ENCODE assay signal across 18 cellular contexts in genomic region chrX:129701624-129702069, GRCh38. TPM values are rescaled to one million over a fixed set of nuclear protein-coding genes. Genes with fewer than 3 reads are reported as not detected.
DNase-seq lines count a peak whose midpoint lies in the region; ATAC-seq and TF ChIP-seq lines count a peak whose summit lies in the region.
"Had no signal": no experiment of that assay in that cellular context is flagged by ENCODE, and none has a peak within 500 bp of the region (broad histone marks: within the 10 kb centered on the region; RNA-seq: fewer than 3 reads in every experiment).

No MANE protein-coding gene starts in this region.

- peak; percentile 6 for DNase-seq in GOT3 (lab: John Stamatoyannopoulos, UW)
- peak; percentile 92 for DNase-seq in esophagus muscularis mucosa (ENCODE audit: extremely low spot score)
- DNase-seq in left lung = peak in 1 of 2 donors; percentile 38
- DNase-seq in substantia nigra (lab: John Stamatoyannopoulos, UW) = peak in 29 of 49 donors; percentile 1 to 51 (median 21)
- DNase-seq in NCI-H187 treated with DMSO at 0.1 percent for 48 hours (lab: John Stamatoyannopoulos, UW) = no peak
- DNase-seq: activated CD8-positive, alpha-beta T cell treated with anti-CD3 and anti-CD28 coated beads for 36 hours; EL; HCEC 1CT; NCI-H510A treated with DMSO at 0.1 percent for 48 hours; RPMI8226; T1000 had no signal

- ATAC-seq in left lung (peak; percentile 57), GM18907 (IDR thresholded peaks at IDR 0.05; ENCODE audit: unreplicated experiment) (no peak), HG03354 (IDR thresholded peaks at IDR 0.05; ENCODE audit: poor library complexity, severe bottlenecking, unreplicated experiment) (no peak), GM18520 (IDR thresholded peaks at IDR 0.05; ENCODE audit: unreplicated experiment) (no peak)
- ATAC-seq: activated CD8-positive, alpha-beta T cell treated with anti-CD3 and anti-CD28 coated beads for 36 hours had no signal

- H3K27me3 ChIP-seq in esophagus muscularis mucosa (no peaks in the 10 kb centered on the region), left lung (no peaks in the 10 kb centered on the region)
- H3K27me3 ChIP-seq: neural progenitor cell had no signal

- no peak for TF ChIP-seq POLR2A in esophagus muscularis mucosa (IDR thresholded peaks at IDR 0.05; ENCODE audit: low read depth)

- no peak overlapping the region for H3K4me3 ChIP-seq in esophagus muscularis mucosa
- H3K4me3 ChIP-seq in left lung = no peak overlapping the region
- H3K4me3 ChIP-seq: neural progenitor cell had no signal

- WGBS in esophagus muscularis mucosa = 55% methylated on average over 5 of the region's 8 CpGs

- H3K27ac ChIP-seq in esophagus muscularis mucosa (replicated peaks in 1 of 4) = peak overlapping the region in 2 of 4 donors; percentile 38 to 44
- H3K27ac ChIP-seq in left lung = no peak overlapping the region
- H3K27ac ChIP-seq in substantia nigra (ENCODE audit: low read depth, low read length, poor library complexity, severe bottlenecking) = no peak overlapping the region
- H3K27ac ChIP-seq: neural progenitor cell had no signal

- H3K4me1 ChIP-seq in esophagus muscularis mucosa (peaks cover 0 to 7% (median 0%) of the 10 kb centered on the region in 4 donors), left lung (no peaks in the 10 kb centered on the region)
- H3K4me1 ChIP-seq: neural progenitor cell had no signal

- H3K9me3 ChIP-seq in esophagus muscularis mucosa = no peaks in the 10 kb centered on the region
- no peaks in the 10 kb centered on the region for H3K9me3 ChIP-seq in left lung

- intact Hi-C loops in esophagus muscularis mucosa (cut with DNase I) = no loop called here
- intact Hi-C loops in left lung (cut with DNase I) = no loop called here

- TF ChIP-seq CTCF in esophagus muscularis mucosa (IDR thresholded peaks at IDR 0.05) = no peak
- no peak for TF ChIP-seq CTCF in left lung (IDR thresholded peaks at IDR 0.05)

- H3K36me3 ChIP-seq in esophagus muscularis mucosa (no peaks in the 10 kb centered on the region), left lung (no peaks in the 10 kb centered on the region)
- H3K36me3 ChIP-seq: neural progenitor cell had no signal

- no peak for TF ChIP-seq EP300 in esophagus muscularis mucosa (IDR thresholded peaks at IDR 0.05)

RNA-seq across cellular contexts. Expression of gene XPNPEP2, which starts 37.1 kb away (rescaled TPM):
- total RNA-seq in esophagus muscularis mucosa (10 to 100 TPM in 1 of 4 donors, 1 to 10 TPM in 3; 3.3 to 14.4 (median 5.0) TPM), left lung (1 to 10 TPM; 2.6 to 2.9 TPM)
- total RNA-seq: B cell, fibroblast of villous mesenchyme, HT-29 had no signal

RNA-seq across cellular contexts. Expression of gene APLN, which starts 46.9 kb away (rescaled TPM):
- total RNA-seq in esophagus muscularis mucosa (under 1 TPM; 0.42 to 0.99 (median 0.78) TPM), left lung (1 to 10 TPM; 1.0 to 6.9 TPM)
- total RNA-seq: B cell had no signal
